In the genomic region with DNA sequence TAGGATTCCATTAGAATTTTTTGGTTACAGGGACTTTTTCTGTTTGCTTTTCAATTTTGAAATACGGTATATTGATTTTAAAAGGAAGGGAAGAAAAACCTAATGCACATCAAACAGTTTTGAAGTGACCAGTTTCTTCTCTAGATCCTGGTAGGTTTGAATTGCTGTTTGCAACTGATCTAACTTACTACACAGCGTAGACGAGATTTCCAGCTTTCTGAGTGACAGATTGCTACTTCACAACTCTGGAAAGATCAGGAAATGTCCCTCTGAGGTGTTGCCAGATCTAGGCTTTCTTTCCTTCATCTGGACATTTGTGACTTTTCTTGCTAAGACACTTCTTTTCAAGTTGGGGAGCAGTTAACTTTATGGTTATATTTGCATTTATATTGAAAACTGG, we compare ENCODE assay signal across 7 cellular contexts.
"Had no signal": no experiment of that assay in that cellular context is flagged by ENCODE, and none has a peak within 500 bp of the region (broad histone marks: within the 10 kb centered on the region; RNA-seq: fewer than 3 reads in every experiment).

No MANE protein-coding gene starts in this region.

- H3K4me3 ChIP-seq: GM23338 had no signal

- H3K9me3 Mint-ChIP-seq: GM23338, H9, IgD-negative memory B cell had no signal

- ATAC-seq: GM23338 had no signal

- H3K4me2 ChIP-seq: GM23338 had no signal

- H3K27ac Mint-ChIP-seq: GM23338, H9, IgD-negative memory B cell had no signal

- FAIRE-seq: H1, H54, HTR-8/SVneo had no signal

- DNase-seq: H9, HCEC 1CT had no signal

- H2AFZ ChIP-seq: GM23338 had no signal

- H3K4me3 Mint-ChIP-seq: GM23338, H9, IgD-negative memory B cell had no signal

- H3K27me3 Mint-ChIP-seq: IgD-negative memory B cell had no signal
